In the genomic region with DNA sequence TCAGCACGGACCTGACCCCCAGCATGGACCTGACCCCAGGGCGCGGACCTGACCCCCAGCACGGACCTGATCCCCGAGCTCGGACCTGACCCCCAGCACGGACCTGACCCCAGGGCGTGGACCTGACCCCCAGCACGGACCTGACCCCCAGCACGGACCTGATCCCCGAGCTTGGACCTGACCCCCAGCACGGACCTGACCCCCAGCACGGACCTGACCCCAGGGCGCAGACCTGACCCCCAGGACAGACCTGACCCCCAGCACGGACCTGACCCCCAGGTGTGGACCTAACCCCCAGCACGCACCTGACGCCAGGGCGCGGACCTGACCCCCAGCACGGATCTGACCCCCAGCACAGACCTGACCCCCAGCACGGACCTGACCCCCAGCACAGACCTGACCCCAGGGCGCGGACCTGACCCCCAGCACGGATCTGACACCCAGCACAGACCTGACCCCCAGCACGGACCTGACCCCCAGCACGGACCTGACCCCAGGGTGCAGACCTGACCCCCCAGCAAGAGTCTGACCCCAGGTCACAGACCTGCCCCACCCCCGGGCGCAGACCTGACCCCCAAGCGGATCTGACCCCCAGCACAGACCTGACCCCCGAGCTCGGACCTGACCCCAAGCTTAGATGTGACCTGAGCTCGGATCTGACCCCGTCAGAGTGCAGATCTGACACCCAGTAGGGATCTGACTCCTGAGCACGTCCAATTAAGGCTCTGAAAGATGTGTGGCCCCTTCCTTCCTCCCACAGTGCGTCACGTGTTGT, we compare ENCODE assay signal across 22 cellular contexts.
"Had no signal": no experiment of that assay in that cellular context is flagged by ENCODE, and none has a peak within 500 bp of the region (broad histone marks: within the 10 kb centered on the region; RNA-seq: fewer than 3 reads in every experiment).

No MANE protein-coding gene starts in this region.

- H3K27ac ChIP-seq: colonic mucosa, epithelial cell of prostate, esophagus muscularis mucosa, foreskin keratinocyte, gastroesophageal sphincter, heart left ventricle, hepatocyte, left ventricle myocardium inferior, lower lobe of right lung had no signal

- DNase-seq: cerebellar nuclear complex; colonic mucosa; cortex of kidney; effector CD8-positive, alpha-beta T cell; effector memory CD8-positive, alpha-beta T cell; endodermal cell; erythroblast; foreskin keratinocyte; heart left ventricle; left cardiac atrium; left ventricle myocardium inferior; lower lobe of right lung; mesenchymal stem cell; mucosa of descending colon had no signal

- H3K9me3 ChIP-seq: colonic mucosa, esophagus muscularis mucosa, gastroesophageal sphincter, heart left ventricle, left ventricle myocardium inferior, lower lobe of right lung, mucosa of descending colon had no signal

- H3K27me3 ChIP-seq: colonic mucosa, hepatocyte had no signal

- FAIRE-seq: endometrium, frontal cortex, islet of Langerhans, keratinocyte had no signal

- H3K36me3 ChIP-seq: colonic mucosa, esophagus muscularis mucosa, gastroesophageal sphincter, heart left ventricle, left ventricle myocardium inferior, lower lobe of right lung had no signal

- H3K79me2 ChIP-seq: hepatocyte had no signal

- H2AFZ ChIP-seq: hepatocyte had no signal

- H3K4me2 ChIP-seq: hepatocyte had no signal

- H3K4me3 ChIP-seq: colonic mucosa, esophagus muscularis mucosa, gastroesophageal sphincter, heart left ventricle, hepatocyte, left ventricle myocardium inferior, lower lobe of right lung, mucosa of descending colon had no signal

- H3K4me1 ChIP-seq: colonic mucosa, esophagus muscularis mucosa, foreskin keratinocyte, gastroesophageal sphincter, heart left ventricle, left ventricle myocardium inferior, lower lobe of right lung had no signal
